8 cellular contexts compared by ENCODE assay signal in genomic region chr11:34984514-34984913, GRCh38.
"Had no signal": no experiment of that assay in that cellular context is flagged by ENCODE, and none has a peak within 500 bp of the region (broad histone marks: within the 10 kb centered on the region; RNA-seq: fewer than 3 reads in every experiment).

No MANE protein-coding gene starts in this region.

- H3K27ac ChIP-seq: KMS-11 had no signal

- H3K4me3 Mint-ChIP-seq: GM23338, H9 had no signal

- H3K9ac ChIP-seq: KMS-11 had no signal

- FAIRE-seq: H1, H54, HTR-8/SVneo had no signal

- H3K27ac Mint-ChIP-seq: GM23338, H9 had no signal

- ATAC-seq: GM23338 had no signal

- H2AFZ ChIP-seq: GM23338 had no signal

- H3K4me2 ChIP-seq: GM23338, KMS-11 had no signal

- H3K4me3 ChIP-seq: GM23338 had no signal

- H3K4me1 Mint-ChIP-seq: GM23338, H9 had no signal

- DNase-seq: H9, HCEC 1CT, KBM-7 had no signal
